8 cellular contexts compared by ENCODE assay signal in genomic region chr22:30422481-30423295, GRCh38. TPM values are rescaled to one million over a fixed set of nuclear protein-coding genes. Genes with fewer than 3 reads are reported as not detected.
DNase-seq lines count a peak whose midpoint lies in the region; ATAC-seq and TF ChIP-seq lines count a peak whose summit lies in the region.

No MANE protein-coding gene starts in this region.

- no peak for ATAC-seq in HG03025 (IDR thresholded peaks at IDR 0.05; ENCODE audit: low FRiP score, unreplicated experiment)

- H3K9me3 Mint-ChIP-seq in brain: peaks cover 0 to 5% (median 0%) of the 10 kb centered on the region in 5 experiments

- peaks cover 79% of the 10 kb centered on the region for H3F3A ChIP-seq in PC-9 (ENCODE audit: insufficient read depth, low read depth)

- H3K4me3 ChIP-seq in PC-9: peak overlapping the region; percentile 70
- peak overlapping the region; percentile 63 for H3K4me3 ChIP-seq in skeletal muscle satellite cell (ENCODE audit: low read length)

- H4K20me1 ChIP-seq in PC-9 (ENCODE audit: insufficient read depth): no peaks in the 10 kb centered on the region

- H3K27ac Mint-ChIP-seq in brain: peak overlapping the region; percentile 100

- H3K36me3 ChIP-seq in PC-9 (ENCODE audit: low read depth) (peaks cover 24% of the 10 kb centered on the region), skeletal muscle satellite cell (ENCODE audit: insufficient read depth, low read length) (peaks cover 39% of the 10 kb centered on the region)

- POLR2A ChIA-PET in PC-9 (lab: Charles Lee; ENCODE audit: unreplicated experiment): interaction anchor here (0.7 to 1.3 kb wide), 4 partner anchors 11 to 214 kb away, joined by 3 to 8 read pairs (median 4); partner anchors contain the start of genes CCDC157, RNF215 and SF3A1

- peak overlapping the region; percentile 88 for H3K4me2 ChIP-seq in PC-9
- H3K4me2 ChIP-seq in skeletal muscle satellite cell (ENCODE audit: low read length): peak overlapping the region; percentile 80

- DNase-seq in activated effector memory CD4-positive, alpha-beta T cell treated with anti-CD3 and anti-CD28 coated beads, Interleukin-2, amount 50 U/mL, for 16 hours: peak; percentile 75
- DNase-seq in activated effector memory CD4-positive, alpha-beta T cell treated with Interleukin-2 at 50 U/mL for 16 hours: no peak
- DNase-seq in PC-9 (peak; percentile 85 to 99), iPS-NIHi7 (ENCODE audit: extremely low spot score) (peak; percentile 75), epidermal melanocyte (ENCODE audit: insufficient read length, low spot score) (no peak)

- no peaks in the 10 kb centered on the region for H3K27me3 Mint-ChIP-seq in brain

- TF ChIP-seq CTCF in PC-9 (conservative IDR thresholded peaks at IDR 0.05): no peak
- no peak for TF ChIP-seq CTCF in brain (conservative IDR thresholded peaks at IDR 0.05)

- H2AFZ ChIP-seq in PC-9: no peak overlapping the region

- no peaks in the 10 kb centered on the region for H3K9me3 ChIP-seq in PC-9 (ENCODE audit: insufficient read depth, low read depth)
- no peaks in the 10 kb centered on the region for H3K9me3 ChIP-seq in skeletal muscle satellite cell (replicated peaks; ENCODE audit: low read length)

- H3K9ac ChIP-seq in skeletal muscle satellite cell (ENCODE audit: low read depth, low read length): peak overlapping the region; percentile 90

- H3K27me3 ChIP-seq in PC-9 (ENCODE audit: insufficient read depth, low read depth) (no peaks in the 10 kb centered on the region), skeletal muscle satellite cell (ENCODE audit: control insufficient read depth, insufficient read depth, low read length) (no peaks in the 10 kb centered on the region)

- peaks cover 24% of the 10 kb centered on the region for H3K79me2 ChIP-seq in PC-9 (ENCODE audit: low read depth)

- peaks cover 73% of the 10 kb centered on the region for H3K4me1 Mint-ChIP-seq in brain

- intact Hi-C loops in PC-9 (cut with micrococcal nuclease; ENCODE audit: unreplicated experiment): loop anchor here (1.0 to 10.0 kb wide), 3 partner anchors 10 to 182 kb away; partner anchors contain the start of gene TCN2

- peaks cover 38% of the 10 kb centered on the region for H3K36me3 Mint-ChIP-seq in brain

- CTCF ChIA-PET in PC-9 (lab: Charles Lee): interaction anchor here (1.0 kb wide), 1 partner anchor 25 kb away, joined by 3 read pairs; no protein-coding TSS in a partner anchor

- peak overlapping the region; percentile 90 to 99 (median 94) for H3K4me3 Mint-ChIP-seq in brain

- H3K27ac ChIP-seq in PC-9: peak overlapping the region; percentile 93

- H3K4me1 ChIP-seq in PC-9 (replicated peaks; ENCODE audit: insufficient read depth) (peaks cover 52% of the 10 kb centered on the region), skeletal muscle satellite cell (ENCODE audit: control insufficient read depth, insufficient read depth, low read length) (peaks cover 81% of the 10 kb centered on the region)

- no TSS peak for BruUV-seq in PC-9 (replicated peaks; lab: Mats Ljungman, UMichigan)

- no peaks in the 10 kb centered on the region for H3K9me2 ChIP-seq in PC-9 (ENCODE audit: insufficient read depth)

RNA-seq across cellular contexts. Expression of gene MTFP1, which starts 2.9 kb away (rescaled TPM):
- total RNA-seq in PC-9 (2021): 18.5 and 21.9 TPM in 2 replicates
- 10.5 TPM for polyA plus RNA-seq in brain (ENCODE audit: insufficient read depth, low read depth, low replicate concordance)
- total RNA-seq in skeletal muscle satellite cell (2012; rRNA removed): 14.7 and 19.2 TPM in 2 replicates

RNA-seq across cellular contexts. Expression of gene SEC14L2, which starts 25.9 kb away (rescaled TPM):
- total RNA-seq in PC-9 (2021): 51.3 and 60.8 TPM in 2 replicates
- 25.3 TPM for polyA plus RNA-seq in brain (ENCODE audit: insufficient read depth, low read depth, low replicate concordance)
- total RNA-seq in skeletal muscle satellite cell (2012; rRNA removed): 24.6 and 33.9 TPM in 2 replicates

RNA-seq across cellular contexts. Expression of gene RNF215, which starts 35.5 kb away (rescaled TPM):
- 24.0 and 33.8 TPM in 2 replicates for total RNA-seq in PC-9 (2021)
- polyA plus RNA-seq in brain (ENCODE audit: insufficient read depth, low read depth, low replicate concordance): 8.0 TPM
- total RNA-seq in skeletal muscle satellite cell (2012; rRNA removed): 19.5 and 20.5 TPM in 2 replicates

RNA-seq across cellular contexts. Expression of gene SEC14L3, which starts 49.1 kb away (rescaled TPM):
- not detected in 2 replicates for total RNA-seq in PC-9 (2021)
- polyA plus RNA-seq in brain (ENCODE audit: insufficient read depth, low read depth, low replicate concordance): not detected
- total RNA-seq in skeletal muscle satellite cell (2012; rRNA removed): not detected in 2 replicates

Comparison
In these comparisons a context has a peak if more than half of its experiments do, and no peak if none do; other contexts are left out.
1. DNase-seq: peak in activated effector memory CD4-positive, alpha-beta T cell treated with anti-CD3 and anti-CD28 coated beads, Interleukin-2, amount 50 U/mL, for 16 hours (single experiment), PC-9 (2 of 2) and iPS-NIHi7 (single experiment); none in activated effector memory CD4-positive, alpha-beta T cell treated with Interleukin-2 at 50 U/mL for 16 hours (single experiment) and epidermal melanocyte (single experiment).